Comparison of ENCODE assay signal across 8 cellular contexts in genomic region chr9:128067898-128068655, GRCh38. TPM values are rescaled to one million over a fixed set of nuclear protein-coding genes. Genes with fewer than 3 reads are reported as not detected.
A peak's percentile ranks its signal among the peaks of the same experiment; 100 is the strongest.
DNase-seq lines count a peak whose midpoint lies in the region; ATAC-seq and TF ChIP-seq lines count a peak whose summit lies in the region.

Gene SLC25A25, plus strand, starts transcription at chr9:128068232. Its CDS starts 88 bp downstream, at chr9:128068320.

- no peaks in the 10 kb centered on the region for H3K9me3 Mint-ChIP-seq in activated naive CD4-positive, alpha-beta T cell treated with anti-CD3 and anti-CD28 coated beads, Interleukin-2, amount 50 U/mL, for 24 hours

- peak; percentile 99 for DNase-seq in GM06990 (ENCODE audit: extremely low read depth, insufficient read length)
- DNase-seq in NCI-H1092 (lab: John Stamatoyannopoulos, UW), result peak; percentile 99
- peak; percentile 85 for DNase-seq in glomerular endothelial cell (ENCODE audit: extremely low read depth, low read depth, low spot score)
- peak; percentile 99 for DNase-seq in omental fat pad (ENCODE audit: low spot score)
- DNase-seq in testis, result peak; percentile 100

- no peaks in the 10 kb centered on the region for H3K36me3 Mint-ChIP-seq in activated naive CD4-positive, alpha-beta T cell treated with anti-CD3 and anti-CD28 coated beads, Interleukin-2, amount 50 U/mL, for 24 hours

- intact Hi-C loops in testis (cut with DNase I; ENCODE audit: low total_unique reads), result no loop called here

- H3K4me1 Mint-ChIP-seq in activated naive CD4-positive, alpha-beta T cell treated with anti-CD3 and anti-CD28 coated beads, Interleukin-2, amount 50 U/mL, for 24 hours, result peaks cover 63% of the 10 kb centered on the region

- ATAC-seq in HG02588 (IDR thresholded peaks at IDR 0.05; ENCODE audit: unreplicated experiment), result peak; percentile 67
- peak; percentile 82 for ATAC-seq in SK-N-SH treated with all-trans-retinoic acid at 6 μM for 48 hours
- ATAC-seq in omental fat pad (ENCODE audit: low FRiP score), result peak; percentile 94

- H3K4me1 ChIP-seq in testis, result peaks cover 39% of the 10 kb centered on the region

- TF ChIP-seq POLR2A in testis (IDR thresholded peaks at IDR 0.05), result peak; percentile 32

- H3K27me3 Mint-ChIP-seq in activated naive CD4-positive, alpha-beta T cell treated with anti-CD3 and anti-CD28 coated beads, Interleukin-2, amount 50 U/mL, for 24 hours, result no peaks in the 10 kb centered on the region

- peak within 1 kb of the TSS; percentile 65 for H3K27ac Mint-ChIP-seq in activated naive CD4-positive, alpha-beta T cell treated with anti-CD3 and anti-CD28 coated beads, Interleukin-2, amount 50 U/mL, for 24 hours

- peaks cover 3% of the 10 kb centered on the region for H3K36me3 ChIP-seq in GM06990 (ENCODE audit: control insufficient read depth, insufficient read depth, low read length)
- H3K36me3 ChIP-seq in testis (ENCODE audit: low read depth, missing control alignments), result no peaks in the 10 kb centered on the region

- TF ChIP-seq CTCF in GM06990 (IDR thresholded peaks at IDR 0.05; ENCODE audit: insufficient read depth, low read length, poor library complexity, severe bottlenecking) (no peak), omental fat pad (IDR thresholded peaks at IDR 0.05) (no peak), testis (IDR thresholded peaks at IDR 0.05) (no peak)

- peak within 1 kb of the TSS; percentile 93 for H3K4me3 Mint-ChIP-seq in activated naive CD4-positive, alpha-beta T cell treated with anti-CD3 and anti-CD28 coated beads, Interleukin-2, amount 50 U/mL, for 24 hours

- H3K4me3 ChIP-seq in GM06990 (replicated peaks; ENCODE audit: low read depth, low read length), result peak within 1 kb of the TSS; percentile 94
- H3K4me3 ChIP-seq in testis, result peak within 1 kb of the TSS; percentile 85 to 90

- no peaks in the 10 kb centered on the region for H3K9me3 ChIP-seq in testis

- H3K27ac ChIP-seq in testis, result peak within 1 kb of the TSS; percentile 82 to 100

- H3K27me3 ChIP-seq in GM06990 (replicated peaks; ENCODE audit: control insufficient read depth, insufficient read depth, low read length) (no peaks in the 10 kb centered on the region), testis (no peaks in the 10 kb centered on the region)

- WGBS in testis, 2 donors, result 0 to 2% methylated on average over 12 to 42 of the region's 92 CpGs

TF ChIP-seq in SK-N-SH treated with all-trans-retinoic acid at 6 μM for 48 hours, 23 proteins besides CTCF, POLR2A, EP300 and RAD21:
- TF ChIP-seq ZNF565 (CRISPR knock-in tag; conservative IDR thresholded peaks at IDR 0.05; ENCODE audit: low read depth), result no peak
- TF ChIP-seq OSR1 (CRISPR knock-in tag; IDR thresholded peaks at IDR 0.05), result no peak
- no peak for TF ChIP-seq ZNF8 (CRISPR knock-in tag; IDR thresholded peaks at IDR 0.05)

RNA-seq across cellular contexts. Expression of gene SLC25A25, which starts in this region (rescaled TPM):
- total RNA-seq in glomerular endothelial cell, result 16.1 and 24.1 TPM in 2 replicates
- 100 to 1,000 TPM in 2 of 4 donors, 10 to 100 TPM in 2; 37.8 to 147 (median 102) TPM for total RNA-seq in omental fat pad
- 10 to 100 TPM; 19.1 to 21.1 TPM for total RNA-seq in testis
- 15.0 TPM for polyA plus RNA-seq in testis (ENCODE audit: insufficient read depth, low read depth, low replicate concordance)

Comparison
In these comparisons a context has a peak if more than half of its experiments do, and no peak if none do; other contexts are left out.
1. Peak in every context shown above with its lines: DNase-seq, ATAC-seq, H3K4me3 ChIP-seq and H3K27ac ChIP-seq.